Comparison of ENCODE assay signal across 8 cellular contexts in the genomic region with DNA sequence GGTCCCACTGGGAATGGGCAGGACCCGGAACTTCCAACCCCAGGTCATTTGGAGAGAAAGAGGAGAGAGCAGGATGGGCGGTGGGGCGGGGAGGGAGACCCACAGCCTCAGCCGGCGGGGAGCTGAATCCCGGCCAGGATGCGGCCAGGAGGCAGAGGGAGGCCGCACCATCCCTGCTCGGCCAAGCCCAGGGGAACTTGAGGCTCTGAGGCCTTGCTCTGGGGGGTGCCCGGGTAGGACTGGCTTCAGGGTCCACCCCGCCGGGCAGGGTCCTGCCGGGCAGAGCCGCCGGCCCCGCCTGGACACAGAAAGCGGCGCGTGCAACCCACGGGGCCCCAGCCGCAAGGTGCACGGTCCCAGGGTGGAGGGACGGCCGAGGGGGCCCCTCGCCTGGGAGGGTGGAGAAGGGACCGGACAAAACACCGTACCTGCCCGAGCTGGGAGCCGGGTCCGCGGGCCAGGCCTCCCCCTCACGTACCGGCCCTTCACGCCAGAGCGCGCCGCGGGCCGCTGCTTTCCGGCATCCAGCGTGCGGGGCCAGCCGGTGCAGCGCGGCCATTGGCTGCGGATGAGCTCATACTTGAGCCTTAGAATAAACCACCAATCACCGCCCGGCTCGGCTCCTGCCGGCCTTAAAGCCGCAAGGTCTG.
DNase-seq lines count a peak whose midpoint lies in the region; ATAC-seq and TF ChIP-seq lines count a peak whose summit lies in the region.

A gene with protein sequence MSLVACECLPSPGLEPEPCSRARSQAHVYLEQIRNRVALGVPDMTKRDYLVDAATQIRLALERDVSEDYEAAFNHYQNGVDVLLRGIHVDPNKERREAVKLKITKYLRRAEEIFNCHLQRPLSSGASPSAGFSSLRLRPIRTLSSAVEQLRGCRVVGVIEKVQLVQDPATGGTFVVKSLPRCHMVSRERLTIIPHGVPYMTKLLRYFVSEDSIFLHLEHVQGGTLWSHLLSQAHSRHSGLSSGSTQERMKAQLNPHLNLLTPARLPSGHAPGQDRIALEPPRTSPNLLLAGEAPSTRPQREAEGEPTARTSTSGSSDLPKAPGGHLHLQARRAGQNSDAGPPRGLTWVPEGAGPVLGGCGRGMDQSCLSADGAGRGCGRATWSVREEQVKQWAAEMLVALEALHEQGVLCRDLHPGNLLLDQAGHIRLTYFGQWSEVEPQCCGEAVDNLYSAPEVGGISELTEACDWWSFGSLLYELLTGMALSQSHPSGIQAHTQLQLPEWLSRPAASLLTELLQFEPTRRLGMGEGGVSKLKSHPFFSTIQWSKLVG (minus strand): TSS at position 509 of the 650 bp plus-strand sequence. CDS start 1,719 bp downstream, outside the sequence.

- peak within 1 kb of the TSS; percentile 70 for H3K4me2 ChIP-seq in MM.1S (ENCODE audit: low read depth, low read length)

- H3K4me1 ChIP-seq in MM.1S (ENCODE audit: low read length) = no peaks in the 10 kb centered on the region
- H3K4me1 ChIP-seq in neuron (ENCODE audit: insufficient read depth, low read length) = no peaks in the 10 kb centered on the region
- peaks cover 5 to 23% (median 19%) of the 10 kb centered on the region in 5 donors for H3K4me1 ChIP-seq in subcutaneous abdominal adipose tissue (ENCODE audit: control insufficient read depth in 5 of 5, insufficient read depth in 5 of 5, low read length in 5 of 5)

- H3K9me3 ChIP-seq in MM.1S (replicated peaks; ENCODE audit: insufficient read depth, low read length) = no peaks in the 10 kb centered on the region
- H3K9me3 ChIP-seq in neuron (ENCODE audit: low read length) = no peaks in the 10 kb centered on the region
- no peaks in the 10 kb centered on the region for H3K9me3 ChIP-seq in subcutaneous abdominal adipose tissue (ENCODE audit: control insufficient read depth in 5 of 5, low read length in 5 of 5)

- H3F3A ChIP-seq in MM.1S (ENCODE audit: insufficient read depth, low read length) = no peaks in the 10 kb centered on the region

- no peaks in the 10 kb centered on the region for H3K9me3 Mint-ChIP-seq in activated naive CD4-positive, alpha-beta T cell treated with anti-CD3 and anti-CD28 coated beads, Interleukin-2, amount 10 ng/mL, durations not matched to agents 7 days and 5 days

- H3K27ac ChIP-seq in MM.1S (ENCODE audit: low read length) (no peak within 1 kb of the TSS), subcutaneous abdominal adipose tissue (ENCODE audit: low read depth, low read length) (no peak within 1 kb of the TSS)

- DNase-seq in DMS153 (lab: John Stamatoyannopoulos, UW) (peak; percentile 63), MM.1S (peak; percentile 76), SHP77 (lab: John Stamatoyannopoulos, UW) (peak; percentile 68 to 94), germinal center (ENCODE audit: low spot score) (peak; percentile 94)
- DNase-seq in activated naive CD4-positive, alpha-beta T cell treated with anti-CD3 and anti-CD28 coated beads, Interleukin-2, amount 10 ng/mL, durations not matched to agents 7 days and 5 days = peak; percentile 88

- peak within 1 kb of the TSS; percentile 69 for H3K4me3 Mint-ChIP-seq in activated naive CD4-positive, alpha-beta T cell treated with anti-CD3 and anti-CD28 coated beads, Interleukin-2, amount 10 ng/mL, durations not matched to agents 7 days and 5 days

- H3K79me2 ChIP-seq in MM.1S (ENCODE audit: low read length) = no peaks in the 10 kb centered on the region

- no peak for TF ChIP-seq CTCF in MM.1S (IDR thresholded peaks at IDR 0.05; ENCODE audit: low read length)

- CTCF ChIA-PET in activated naive CD4-positive, alpha-beta T cell treated with anti-CD3 and anti-CD28 coated beads, Interleukin-2, amount 10 ng/mL, durations not matched to agents 7 days and 5 days (lab: Charles Lee) = interaction anchor here (0.8 to 4.6 kb wide), 4 partner anchors 16 to 166 kb away, joined by 3 to 24 read pairs (median 10); no protein-coding TSS in a partner anchor

- H2AFZ ChIP-seq in MM.1S (ENCODE audit: low read length) = peak within 1 kb of the TSS; percentile 80
- peak within 1 kb of the TSS; percentile 96 for H2AFZ ChIP-seq in neuron (ENCODE audit: low read depth, low read length)

- H3K27ac Mint-ChIP-seq in activated naive CD4-positive, alpha-beta T cell treated with anti-CD3 and anti-CD28 coated beads, Interleukin-2, amount 10 ng/mL, durations not matched to agents 7 days and 5 days = no peak within 1 kb of the TSS

- H3K9ac ChIP-seq in MM.1S (ENCODE audit: low read length) (peak within 1 kb of the TSS; percentile 72), subcutaneous abdominal adipose tissue (ENCODE audit: low read length in 5 of 5) (peak within 1 kb of the TSS in 4 of 5 donors; percentile 77 to 94 (median 84))

- H3K4me3 ChIP-seq in MM.1S (ENCODE audit: low read length) (peak within 1 kb of the TSS; percentile 74), neuron (ENCODE audit: low read length) (peak within 1 kb of the TSS; percentile 81), subcutaneous abdominal adipose tissue (ENCODE audit: low read depth in 1 of 5, low read length in 5 of 5) (peak within 1 kb of the TSS; percentile 56 to 77 (median 66))

- no peaks in the 10 kb centered on the region for H3K27me3 ChIP-seq in MM.1S (replicated peaks; ENCODE audit: insufficient read depth, low read length)
- peaks cover 2% of the 10 kb centered on the region for H3K27me3 ChIP-seq in neuron (ENCODE audit: insufficient read depth, low read length)
- no peaks in the 10 kb centered on the region for H3K27me3 ChIP-seq in subcutaneous abdominal adipose tissue (ENCODE audit: control insufficient read depth in 5 of 5, insufficient read depth in 4 of 5, low read length in 5 of 5)

- H4K20me1 ChIP-seq in MM.1S (ENCODE audit: insufficient read depth, low read length) = no peaks in the 10 kb centered on the region

- peak; percentile 78 for ATAC-seq in GM21786 (IDR thresholded peaks at IDR 0.05; ENCODE audit: unreplicated experiment)

- no peaks in the 10 kb centered on the region for H3K9me2 ChIP-seq in MM.1S (replicated peaks; ENCODE audit: insufficient read depth, low read length)

- H3K27me3 Mint-ChIP-seq in activated naive CD4-positive, alpha-beta T cell treated with anti-CD3 and anti-CD28 coated beads, Interleukin-2, amount 10 ng/mL, durations not matched to agents 7 days and 5 days = peaks cover 29% of the 10 kb centered on the region

- no peaks in the 10 kb centered on the region for H3K36me3 ChIP-seq in MM.1S (replicated peaks; ENCODE audit: insufficient read depth, low read length)
- peaks cover 8% of the 10 kb centered on the region for H3K36me3 ChIP-seq in neuron (ENCODE audit: insufficient read depth, low read length)
- peaks cover 0 to 4% (median 0%) of the 10 kb centered on the region in 5 donors for H3K36me3 ChIP-seq in subcutaneous abdominal adipose tissue (ENCODE audit: control insufficient read depth in 5 of 5, insufficient read depth in 5 of 5, low read length in 5 of 5)

- peaks cover 13% of the 10 kb centered on the region for H3K4me1 Mint-ChIP-seq in activated naive CD4-positive, alpha-beta T cell treated with anti-CD3 and anti-CD28 coated beads, Interleukin-2, amount 10 ng/mL, durations not matched to agents 7 days and 5 days

- H3K36me3 Mint-ChIP-seq in activated naive CD4-positive, alpha-beta T cell treated with anti-CD3 and anti-CD28 coated beads, Interleukin-2, amount 10 ng/mL, durations not matched to agents 7 days and 5 days = no peaks in the 10 kb centered on the region
